ENCODE assay signal across 8 cellular contexts in the genomic region with DNA sequence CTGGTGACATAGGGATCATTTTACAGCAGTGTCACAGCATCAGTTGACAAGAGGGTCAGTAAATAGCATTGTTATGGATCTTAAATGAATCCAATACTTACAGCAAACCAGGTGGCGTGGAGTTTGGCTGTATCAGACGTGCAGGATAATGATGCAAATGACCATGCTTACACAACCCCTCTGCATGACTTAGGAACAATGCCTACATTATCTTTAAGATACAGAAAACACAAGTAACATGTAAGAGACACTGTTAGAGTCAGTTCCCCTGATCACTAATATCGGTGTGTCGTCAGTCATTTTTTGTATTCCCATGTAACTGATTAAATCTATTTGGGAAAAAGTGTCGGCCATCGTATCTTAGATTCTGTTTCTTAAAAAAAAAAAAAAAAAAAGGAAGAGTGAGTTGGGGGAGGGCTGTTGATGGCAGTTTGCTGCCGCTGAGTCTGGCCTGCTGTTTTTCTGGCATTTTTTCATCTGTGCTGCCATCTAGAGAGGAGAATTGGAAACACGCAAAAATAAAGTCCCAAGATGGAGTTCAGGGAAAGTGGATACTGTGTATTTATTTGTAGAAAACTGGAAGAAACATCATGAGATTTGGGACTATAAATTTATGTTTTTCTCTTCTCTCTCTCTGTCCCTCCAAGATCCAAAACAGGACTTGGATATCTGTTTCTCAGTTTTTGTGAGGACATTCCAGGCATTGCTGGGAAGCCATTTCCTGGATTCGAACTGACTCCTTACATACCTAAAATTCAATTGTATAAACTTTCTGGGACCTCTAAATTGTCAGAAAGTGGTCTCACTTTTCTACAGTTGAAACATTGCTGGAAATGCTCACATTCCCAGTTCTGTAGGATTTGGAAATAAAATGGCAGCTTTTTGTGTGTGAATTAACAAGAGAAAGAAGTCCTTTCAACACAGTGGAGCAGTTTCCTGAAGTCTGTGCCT.
A peak's percentile ranks its signal among the peaks of the same experiment; 100 is the strongest.
DNase-seq lines count a peak whose midpoint lies in the region; ATAC-seq and TF ChIP-seq lines count a peak whose summit lies in the region.

No MANE protein-coding gene starts in this region.

- H3K9me3 ChIP-seq in CD4-positive, alpha-beta T cell (ENCODE audit: control insufficient read depth, low read length) = no peaks in the 10 kb centered on the region
- H3K9me3 ChIP-seq in esophagus muscularis mucosa (no peaks in the 10 kb centered on the region), muscle layer of colon (ENCODE audit: low read length) (no peaks in the 10 kb centered on the region), upper lobe of left lung (no peaks in the 10 kb centered on the region)

- no peak overlapping the region for H3K27ac Mint-ChIP-seq in CD4-positive, alpha-beta T cell

- no peaks in the 10 kb centered on the region for H3K27me3 Mint-ChIP-seq in CD4-positive, alpha-beta T cell

- ATAC-seq in CD4-positive, alpha-beta T cell (ENCODE audit: poor library complexity) = peak; percentile 88
- ATAC-seq in GM18907 (IDR thresholded peaks at IDR 0.05; ENCODE audit: unreplicated experiment) (peak; percentile 81), HG03159 (IDR thresholded peaks at IDR 0.05; ENCODE audit: unreplicated experiment) (peak; percentile 87), upper lobe of left lung (ENCODE audit: low FRiP score in 2 of 2) (peak; percentile 83 to 92)

- H3K36me3 ChIP-seq in esophagus muscularis mucosa (peaks cover 0 to 5% (median 0%) of the 10 kb centered on the region in 4 donors), muscle layer of colon (ENCODE audit: insufficient read depth, low read length) (no peaks in the 10 kb centered on the region), upper lobe of left lung (no peaks in the 10 kb centered on the region)

- no peaks in the 10 kb centered on the region for H3K36me3 Mint-ChIP-seq in CD4-positive, alpha-beta T cell (ENCODE audit: low read depth)

- peak in 8 of 10 experiments; percentile 9 to 26 (median 16) for DNase-seq in CD4-positive, alpha-beta T cell
- DNase-seq in NCI-H226 (peak; percentile 39), esophagus muscularis mucosa (ENCODE audit: extremely low spot score) (no peak), upper lobe of left lung (peak in 1 of 2 donors; percentile 46)
- peak; percentile 15 to 45 for DNase-seq in activated CD4-positive, alpha-beta T cell treated with anti-CD3 and anti-CD28 coated beads for 4 hours

- H3K9me3 Mint-ChIP-seq in CD4-positive, alpha-beta T cell = no peaks in the 10 kb centered on the region

- H3K9ac ChIP-seq in muscle layer of colon (ENCODE audit: low read length) = peak overlapping the region; percentile 45

- H3K4me1 ChIP-seq in esophagus muscularis mucosa (peaks cover 0 to 17% (median 14%) of the 10 kb centered on the region in 4 donors), muscle layer of colon (ENCODE audit: insufficient read depth, low read length) (peaks cover 8% of the 10 kb centered on the region), upper lobe of left lung (peaks cover 0 to 7% (median 0%) of the 10 kb centered on the region in 4 donors)

- peak; percentile 72 for TF ChIP-seq CTCF in CD4-positive, alpha-beta T cell (IDR thresholded peaks at IDR 0.05)
- TF ChIP-seq CTCF in esophagus muscularis mucosa (IDR thresholded peaks at IDR 0.05) (peak; percentile 65 to 72 (median 66)), upper lobe of left lung (IDR thresholded peaks at IDR 0.05) (peak; percentile 41 to 68 (median 62))

- peak overlapping the region; percentile 1 for H3K4me3 Mint-ChIP-seq in CD4-positive, alpha-beta T cell

- H3K4me3 ChIP-seq in esophagus muscularis mucosa (peak overlapping the region; percentile 3 to 27 (median 16)), muscle layer of colon (ENCODE audit: low read depth in 1 of 2, low read length in 2 of 2) (peak overlapping the region in 1 of 2 donors; percentile 12), upper lobe of left lung (peak overlapping the region in 2 of 4 donors; percentile 12 to 17)

- CTCF ChIA-PET in CD4-positive, alpha-beta T cell (lab: Charles Lee) = interaction anchor here (0.8 to 3.5 kb wide), 6 partner anchors 67 to 169 kb away, joined by 3 to 58 read pairs (median 5); no protein-coding TSS in a partner anchor

- intact Hi-C loops in CD4-positive, alpha-beta T cell (cut with DNase I, micrococcal nuclease) = loop anchor here (1.0 to 10.0 kb wide), 6 partner anchors 69 to 392 kb away; a partner anchor contains a TSS
- intact Hi-C loops in esophagus muscularis mucosa (cut with DNase I) = loop anchor here (2.0 to 10.0 kb wide), 5 partner anchors 35 to 422 kb away; a partner anchor contains a TSS

- TF ChIP-seq POLR2A in esophagus muscularis mucosa (IDR thresholded peaks at IDR 0.05; ENCODE audit: low read depth) (no peak), upper lobe of left lung (IDR thresholded peaks at IDR 0.05) (no peak)

- TF ChIP-seq EP300 in esophagus muscularis mucosa (IDR thresholded peaks at IDR 0.05) (no peak), upper lobe of left lung (IDR thresholded peaks at IDR 0.05) (no peak)

- H3K27ac ChIP-seq in CD4-positive, alpha-beta T cell (ENCODE audit: low read depth, low read length) = no peak overlapping the region
- H3K27ac ChIP-seq in esophagus muscularis mucosa (replicated peaks in 1 of 4) = peak overlapping the region; percentile 8 to 58 (median 46)
- peak overlapping the region; percentile 63 for H3K27ac ChIP-seq in muscle layer of colon (ENCODE audit: low read depth, low read length)
- H3K27ac ChIP-seq in upper lobe of left lung = peak overlapping the region in 2 of 4 donors; percentile 4 to 54

- H3K27me3 ChIP-seq in CD4-positive, alpha-beta T cell (ENCODE audit: control insufficient read depth, insufficient read depth, low read length) = no peaks in the 10 kb centered on the region
- H3K27me3 ChIP-seq in esophagus muscularis mucosa = no peaks in the 10 kb centered on the region
- no peaks in the 10 kb centered on the region for H3K27me3 ChIP-seq in muscle layer of colon (ENCODE audit: control insufficient read depth in 1 of 2, insufficient read depth in 2 of 2, low read length in 2 of 2)
- H3K27me3 ChIP-seq in upper lobe of left lung = no peaks in the 10 kb centered on the region

- WGBS in esophagus muscularis mucosa = 20% methylated on average over 9 of the region's 9 CpGs
- WGBS in upper lobe of left lung, 2 donors = 23 to 29% methylated on average over 9 of the region's 9 CpGs

- peaks cover 10% of the 10 kb centered on the region for H3K4me1 Mint-ChIP-seq in CD4-positive, alpha-beta T cell (ENCODE audit: low read depth)

- POLR2A ChIA-PET in CD4-positive, alpha-beta T cell (lab: Charles Lee) = interaction anchor here (0.8 to 5.8 kb wide), 5 partner anchors 67 to 168 kb away, joined by 3 to 65 read pairs (median 4); a partner anchor contains a TSS
